ENCODE assay signal across 9 cellular contexts in genomic region chr18:75204262-75204977, GRCh38. TPM values are rescaled to one million over a fixed set of nuclear protein-coding genes. Genes with fewer than 3 reads are reported as not detected.
DNase-seq lines count a peak whose midpoint lies in the region; ATAC-seq, FAIRE-seq and TF ChIP-seq lines count a peak whose summit lies in the region.
"Had no signal": no experiment of that assay in that cellular context is flagged by ENCODE, and none has a peak within 500 bp of the region (broad histone marks: within the 10 kb centered on the region; RNA-seq: fewer than 3 reads in every experiment).

No MANE protein-coding gene starts in this region.

- H2AFZ ChIP-seq in endothelial cell of umbilical vein (ENCODE audit: low read depth, low read length): peak overlapping the region; percentile 46

- H3K79me2 ChIP-seq in endothelial cell of umbilical vein (ENCODE audit: control insufficient read depth, insufficient read depth, low read length): peaks cover 67% of the 10 kb centered on the region

- H3K9me3 Mint-ChIP-seq in activated T-cell treated with anti-CD3 and anti-CD28 coated beads, Interleukin-2, amount 50 U/mL, for 4 hours: no peaks in the 10 kb centered on the region

- H3K27me3 Mint-ChIP-seq in activated T-cell treated with anti-CD3 and anti-CD28 coated beads, Interleukin-2, amount 50 U/mL, for 4 hours (ENCODE audit: low read depth): no peaks in the 10 kb centered on the region

- dilution Hi-C loops in endothelial cell of umbilical vein (cut with MboI; ENCODE audit: extremely low pct_ligation_motif_present, low sequenced_read_pairs): no loop called here

- intact Hi-C loops in endothelial cell of umbilical vein (cut with micrococcal nuclease): loop anchor here (10.0 kb wide), 2 partner anchors 370 to 710 kb away; partner anchors contain the start of gene CNDP2

- H3K4me2 ChIP-seq in endothelial cell of umbilical vein (ENCODE audit: insufficient read depth, low read length): peak overlapping the region; percentile 55

- peak overlapping the region; percentile 65 for H3K4me3 Mint-ChIP-seq in activated T-cell treated with anti-CD3 and anti-CD28 coated beads, Interleukin-2, amount 50 U/mL, for 4 hours

- H3K27me3 ChIP-seq in endothelial cell of umbilical vein (ENCODE audit: control insufficient read depth in 2 of 2, insufficient read depth in 2 of 2, low read length in 2 of 2): no peaks in the 10 kb centered on the region
- H3K27me3 ChIP-seq in tibial nerve: no peaks in the 10 kb centered on the region

- TF ChIP-seq EP300 in tibial nerve (IDR thresholded peaks at IDR 0.05): no peak

- FAIRE-seq in endothelial cell of umbilical vein (lab: Jason Lieb, UNC): no peak
- FAIRE-seq: frontal cortex had no signal

- peak overlapping the region; percentile 15 for H3K9ac ChIP-seq in endothelial cell of umbilical vein (replicated peaks; ENCODE audit: extremely low read depth, insufficient read depth, low read length)

- no TSS peak for BruUV-seq in endothelial cell of umbilical vein (replicated peaks; lab: Mats Ljungman, UMichigan)

- DNase-seq in activated T-cell treated with anti-CD3 and anti-CD28 coated beads, Interleukin-2, amount 50 U/mL, for 4 hours: no peak
- DNase-seq in activated T-cell treated with anti-CD3 and anti-CD28 coated beads, Interleukin-2, amount 50 U/mL, for 1 hour: no peak
- DNase-seq in endothelial cell of umbilical vein (ENCODE audit: low read depth, low spot score) (no peak), medulla oblongata (ENCODE audit: extremely low spot score) (peak; percentile 44), tibial nerve (ENCODE audit: low spot score in 2 of 2) (no peak), SIG-M5 treated with dmso at 0.1 percent for 504 hours (lab: John Stamatoyannopoulos, UW; ENCODE audit: unreplicated experiment) (no peak), AG20443 (ENCODE audit: low spot score) (no peak), cerebellum (ENCODE audit: low spot score) (no peak)

- H3K27ac ChIP-seq in endothelial cell of umbilical vein (ENCODE audit: insufficient read depth, low read depth, low read length) (no peak overlapping the region), tibial nerve (peak overlapping the region in 3 of 4 donors; percentile 65 to 97 (median 66))

- peak overlapping the region in 2 of 3 experiments; percentile 17 to 28 for H3K4me3 ChIP-seq in endothelial cell of umbilical vein (replicated peaks in 1 of 3; ENCODE audit: insufficient read depth in 1 of 3, low read depth in 1 of 3, low read length in 3 of 3)
- peak overlapping the region; percentile 27 to 54 (median 41) for H3K4me3 ChIP-seq in tibial nerve

- CTCF ChIA-PET in endothelial cell of umbilical vein (lab: Charles Lee): interaction anchor here (1.0 kb wide), 1 partner anchor 275 kb away, joined by 3 read pairs; no protein-coding TSS in a partner anchor

- H3K4me1 ChIP-seq in endothelial cell of umbilical vein (ENCODE audit: control insufficient read depth, extremely low read depth, insufficient read depth, low read length) (peaks cover 36% of the 10 kb centered on the region), tibial nerve (peaks cover 0 to 70% (median 35%) of the 10 kb centered on the region in 4 donors)

- no peaks in the 10 kb centered on the region for H3K9me1 ChIP-seq in endothelial cell of umbilical vein (replicated peaks; ENCODE audit: control insufficient read depth, extremely low read depth, insufficient read depth, low read length)

- TF ChIP-seq CTCF in endothelial cell of umbilical vein (IDR thresholded peaks at IDR 0.05; ENCODE audit: extremely low read depth in 1 of 2, insufficient read depth in 1 of 2, low read depth in 1 of 2, low read length in 2 of 2): no peak
- no peak for TF ChIP-seq CTCF in tibial nerve (IDR thresholded peaks at IDR 0.05)

- no peaks in the 10 kb centered on the region for H4K20me1 ChIP-seq in endothelial cell of umbilical vein (replicated peaks; ENCODE audit: control insufficient read depth, extremely low read depth, insufficient read depth, low read length)

- POLR2A ChIA-PET in endothelial cell of umbilical vein (lab: Charles Lee): no interaction called here

- H3K36me3 ChIP-seq in endothelial cell of umbilical vein (ENCODE audit: control insufficient read depth in 2 of 2, extremely low read depth in 1 of 2, insufficient read depth in 2 of 2, low read length in 2 of 2) (peaks cover 0 to 7% of the 10 kb centered on the region in 2 experiments), tibial nerve (peaks cover 0 to 5% (median 0%) of the 10 kb centered on the region in 3 donors)

- H3K4me1 Mint-ChIP-seq in activated T-cell treated with anti-CD3 and anti-CD28 coated beads, Interleukin-2, amount 50 U/mL, for 4 hours (ENCODE audit: low read depth): peaks cover 42% of the 10 kb centered on the region

- peaks cover 11% of the 10 kb centered on the region for H3K36me3 Mint-ChIP-seq in activated T-cell treated with anti-CD3 and anti-CD28 coated beads, Interleukin-2, amount 50 U/mL, for 4 hours (ENCODE audit: insufficient read depth)

- H3K9me3 ChIP-seq in endothelial cell of umbilical vein (replicated peaks; ENCODE audit: control insufficient read depth, insufficient read depth, low read length) (no peaks in the 10 kb centered on the region), tibial nerve (no peaks in the 10 kb centered on the region)

- no peak for ATAC-seq in activated T-cell treated with anti-CD3 and anti-CD28 coated beads, Interleukin-2, amount 50 U/mL, for 4 hours

- WGBS in tibial nerve, 2 donors: 13 to 14% methylated on average over 44 to 65 of the region's 70 CpGs

- TF ChIP-seq POLR2A in endothelial cell of umbilical vein (IDR thresholded peaks at IDR 0.05; ENCODE audit: low read depth, low read length) (no peak), tibial nerve (IDR thresholded peaks at IDR 0.05) (no peak)

TF ChIP-seq in endothelial cell of umbilical vein, 7 proteins besides CTCF, POLR2A, EP300 and RAD21:
- no peak for TF ChIP-seq POLR2AphosphoS5 (IDR thresholded peaks at IDR 0.05; ENCODE audit: insufficient read depth, low read depth, low read length)
- TF ChIP-seq JUN (IDR thresholded peaks at IDR 0.05; ENCODE audit: borderline replicate concordance, insufficient read depth, insufficient read length, low read depth): no peak
- TF ChIP-seq EZH2 (IDR thresholded peaks at IDR 0.05; ENCODE audit: borderline replicate concordance, low read depth, low read length, severe bottlenecking): no peak
- TF ChIP-seq FOS (IDR thresholded peaks at IDR 0.05; ENCODE audit: borderline replicate concordance, insufficient read depth, low read length): no peak
- no peak for TF ChIP-seq MYC (IDR thresholded peaks at IDR 0.05; ENCODE audit: low read depth, low read length)
- no peak for TF ChIP-seq MAX (IDR thresholded peaks at IDR 0.05; ENCODE audit: insufficient read depth, insufficient read length)
- no peak for TF ChIP-seq GATA2 (IDR thresholded peaks at IDR 0.05; ENCODE audit: insufficient read depth, insufficient read length, low read depth, low read length)
TF ChIP-seq in endothelial cell of umbilical vein: peak in this region for 0.

RNA-seq across cellular contexts. Expression of gene PTGR3, which starts 4.5 kb away (rescaled TPM):
- total RNA-seq in activated T-cell treated with anti-CD3 and anti-CD28 coated beads, Interleukin-2, amount 50 U/mL, for 4 hours: 10 to 100 TPM in 1 of 3 donors, 1 to 10 TPM in 2; 8.9 to 12.8 (median 9.2) TPM
- total RNA-seq in endothelial cell of umbilical vein (18.3 and 21.9 TPM in 2 replicates), tibial nerve (10 to 100 TPM; 12.7 to 35.9 (median 24.5) TPM), cerebellum (26.1 TPM)
- polyA plus RNA-seq in endothelial cell of umbilical vein: 10.0 and 13.9 TPM in 2 replicates
- polyA plus RNA-seq in endothelial cell of umbilical vein (2011; cell fraction: cytosol; rRNA removed): 13.9 and 14.1 TPM in 2 replicates
- polyA plus RNA-seq in endothelial cell of umbilical vein (2011; cell fraction: nucleus; rRNA removed): 37.1 and 46.1 TPM in 2 replicates
- 15.8 and 20.0 TPM in 2 replicates for polyA plus RNA-seq in endothelial cell of umbilical vein (2012)
- 27.0 and 27.8 TPM in 2 replicates for polyA minus RNA-seq in endothelial cell of umbilical vein
- polyA minus RNA-seq in endothelial cell of umbilical vein (2011; cell fraction: cytosol; rRNA and poly(A)+ RNA removed): 19.0 TPM
- polyA minus RNA-seq in endothelial cell of umbilical vein (2011; cell fraction: nucleus; rRNA and poly(A)+ RNA removed): 16.1 and 17.8 TPM in 2 replicates

RNA-seq across cellular contexts. Expression of gene TSHZ1, which starts 6.2 kb away (rescaled TPM):
- 10 to 100 TPM; 10.8 to 13.6 (median 12.5) TPM for total RNA-seq in activated T-cell treated with anti-CD3 and anti-CD28 coated beads, Interleukin-2, amount 50 U/mL, for 4 hours
- total RNA-seq in endothelial cell of umbilical vein (10.2 and 11.4 TPM in 2 replicates), tibial nerve (10 to 100 TPM; 15.6 to 23.7 (median 18.3) TPM), cerebellum (14.4 TPM)
- 3.7 and 4.2 TPM in 2 replicates for polyA plus RNA-seq in endothelial cell of umbilical vein
- polyA plus RNA-seq in endothelial cell of umbilical vein (2011; cell fraction: cytosol; rRNA removed): 4.4 and 4.6 TPM in 2 replicates
- 5.1 TPM in 2 replicates for polyA plus RNA-seq in endothelial cell of umbilical vein (2011; cell fraction: nucleus; rRNA removed)
- polyA plus RNA-seq in endothelial cell of umbilical vein (2012): 6.3 and 7.3 TPM in 2 replicates
- 5.9 and 6.0 TPM in 2 replicates for polyA minus RNA-seq in endothelial cell of umbilical vein
- 6.5 TPM for polyA minus RNA-seq in endothelial cell of umbilical vein (2011; cell fraction: cytosol; rRNA and poly(A)+ RNA removed)
- 4.7 and 6.0 TPM in 2 replicates for polyA minus RNA-seq in endothelial cell of umbilical vein (2011; cell fraction: nucleus; rRNA and poly(A)+ RNA removed)
